22 cellular contexts compared by ENCODE assay signal in the genomic region with DNA sequence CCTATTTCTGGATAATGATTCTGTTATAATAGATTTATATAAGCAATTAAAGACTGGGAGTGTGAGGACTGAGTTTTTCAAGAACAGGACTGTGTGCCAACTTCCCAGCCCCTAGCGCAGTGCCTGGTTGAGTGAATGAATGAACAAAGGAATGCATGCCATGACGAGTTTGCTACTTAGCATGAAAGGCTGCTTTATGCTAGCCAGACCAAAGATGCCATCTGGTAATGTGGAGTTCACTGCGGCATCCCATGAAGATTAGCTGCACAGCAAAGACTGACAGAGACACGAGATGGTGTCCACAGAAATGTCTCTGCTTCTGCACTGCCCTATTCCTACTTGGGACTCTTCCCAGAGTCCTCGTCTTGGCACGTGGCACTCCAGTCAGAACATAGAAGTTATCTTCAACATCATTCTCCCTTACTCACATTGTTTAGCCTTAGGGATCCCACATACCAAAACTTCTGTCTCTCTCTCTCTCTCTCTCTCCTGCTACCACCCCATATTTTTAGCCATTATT.
"Had no signal": no experiment of that assay in that cellular context is flagged by ENCODE, and none has a peak within 500 bp of the region (broad histone marks: within the 10 kb centered on the region; RNA-seq: fewer than 3 reads in every experiment).

No MANE protein-coding gene starts in this region.

- H3K27me3 ChIP-seq: body of pancreas, cardiac muscle cell, heart right ventricle, ovary, testis, uterus had no signal

- H3K36me3 ChIP-seq: cardiac muscle cell, heart right ventricle, lower lobe of right lung, ovary, uterus had no signal

- H3K4me1 ChIP-seq: heart right ventricle, lower lobe of right lung, psoas muscle, testis, uterus had no signal

- ATAC-seq: activated CD8-positive, alpha-beta memory T cell treated with anti-CD3 and anti-CD28 coated beads, Interleukin-2, amount 10 ng/mL, durations not matched to agents 7 days and 5 days; activated CD8-positive, alpha-beta T cell treated with anti-CD3 and anti-CD28 coated beads for 36 hours; activated naive CD8-positive, alpha-beta T cell treated with anti-CD3 and anti-CD28 coated beads, Interleukin-2, amount 50 U/mL, for 24 hours; body of pancreas; heart right ventricle; left lobe of liver; lower lobe of right lung; natural killer cell; psoas muscle; right cardiac atrium had no signal

- H3K9me3 ChIP-seq: body of pancreas, heart right ventricle, lower lobe of right lung, ovary, psoas muscle, testis, uterus had no signal

- H3K27ac ChIP-seq: body of pancreas, cardiac muscle cell, heart right ventricle, lower lobe of right lung, ovary, psoas muscle, skin epidermis, testis, uterus had no signal

- H3K4me3 ChIP-seq: body of pancreas, cardiac muscle cell, heart right ventricle, lower lobe of right lung, ovary, psoas muscle, skin epidermis, testis, uterus had no signal

- DNase-seq: activated CD4-positive, alpha-beta T cell treated with anti-CD3 and anti-CD28 coated beads for 48 hours; activated CD8-positive, alpha-beta memory T cell treated with anti-CD3 and anti-CD28 coated beads, Interleukin-2, amount 10 ng/mL, durations not matched to agents 7 days and 5 days; activated CD8-positive, alpha-beta T cell treated with anti-CD3 and anti-CD28 coated beads for 36 hours; activated gamma-delta T cell; activated naive CD4-positive, alpha-beta T cell treated with anti-CD3 and anti-CD28 coated beads, Interleukin-2, amount 50 U/mL, for 16 hours; activated naive CD8-positive, alpha-beta T cell treated with anti-CD3 and anti-CD28 coated beads, Interleukin-2, amount 50 U/mL, for 24 hours; activated T-cell treated with anti-CD3 and anti-CD28 coated beads for 4 hours; body of pancreas; heart right ventricle; kidney; lower lobe of right lung; natural killer cell; ovary; psoas muscle; right cardiac atrium; stimulated activated CD4-positive, alpha-beta T cell treated with anti-CD3 and anti-CD28 coated beads, Interleukin-1b, Interleukin-23, amount 100 ng/mL, for 48 hours; testis; trophoblast cell; uterus had no signal
